Comparison of ENCODE assay signal across 2 cellular contexts in genomic region chr10:133375357-133376115, GRCh38.
TF ChIP-seq lines count a peak whose summit lies in the region.

No MANE protein-coding gene starts in this region.

TF ChIP-seq in HEK293, 187 proteins besides CTCF, POLR2A, EP300 and RAD21 (continues in another document):
- no peak for TF ChIP-seq ZNF561 (tag by site-specific recombination; IDR thresholded peaks at IDR 0.05; ENCODE audit: borderline replicate concordance)
- TF ChIP-seq ZNF843 (tag by site-specific recombination; IDR thresholded peaks at IDR 0.05), result peak; percentile 69
- no peak for TF ChIP-seq ZNF404 (tag by site-specific recombination; IDR thresholded peaks at IDR 0.05)
- no peak for TF ChIP-seq ZNF529 (tag by site-specific recombination; IDR thresholded peaks at IDR 0.05; ENCODE audit: insufficient replicate concordance)
- peak; percentile 31; the same call in 1 of the 2 replicates for TF ChIP-seq ZNF501 (tag by site-specific recombination; IDR thresholded peaks at IDR 0.05)
- TF ChIP-seq ZNF473 (tag by site-specific recombination; IDR thresholded peaks at IDR 0.05), result no peak
- no peak for TF ChIP-seq ZNF157 (tag by site-specific recombination; IDR thresholded peaks at IDR 0.05)
- no peak for TF ChIP-seq ZNF174 (tag by site-specific recombination; IDR thresholded peaks at IDR 0.05)
- TF ChIP-seq, protein P1, sequence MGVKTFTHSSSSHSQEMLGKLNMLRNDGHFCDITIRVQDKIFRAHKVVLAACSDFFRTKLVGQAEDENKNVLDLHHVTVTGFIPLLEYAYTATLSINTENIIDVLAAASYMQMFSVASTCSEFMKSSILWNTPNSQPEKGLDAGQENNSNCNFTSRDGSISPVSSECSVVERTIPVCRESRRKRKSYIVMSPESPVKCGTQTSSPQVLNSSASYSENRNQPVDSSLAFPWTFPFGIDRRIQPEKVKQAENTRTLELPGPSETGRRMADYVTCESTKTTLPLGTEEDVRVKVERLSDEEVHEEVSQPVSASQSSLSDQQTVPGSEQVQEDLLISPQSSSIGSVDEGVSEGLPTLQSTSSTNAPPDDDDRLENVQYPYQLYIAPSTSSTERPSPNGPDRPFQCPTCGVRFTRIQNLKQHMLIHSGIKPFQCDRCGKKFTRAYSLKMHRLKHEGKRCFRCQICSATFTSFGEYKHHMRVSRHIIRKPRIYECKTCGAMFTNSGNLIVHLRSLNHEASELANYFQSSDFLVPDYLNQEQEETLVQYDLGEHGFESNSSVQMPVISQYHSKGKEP (tag by site-specific recombination; IDR thresholded peaks at IDR 0.05), result peak; percentile 69; the same call in 1 of the 2 replicates
- TF ChIP-seq ZNF521 (tag by site-specific recombination; IDR thresholded peaks at IDR 0.05), result no peak
- TF ChIP-seq ZNF560 (tag by site-specific recombination; IDR thresholded peaks at IDR 0.05; ENCODE audit: borderline replicate concordance), result no peak
- peak; percentile 49; the same call in 1 of the 2 replicates for TF ChIP-seq ZNF76 (tag by site-specific recombination; IDR thresholded peaks at IDR 0.05; ENCODE audit: borderline replicate concordance, low read depth)
- TF ChIP-seq KLF8 (tag by site-specific recombination; IDR thresholded peaks at IDR 0.05), result no peak
- TF ChIP-seq ZNF776 (tag by site-specific recombination; IDR thresholded peaks at IDR 0.05; ENCODE audit: borderline replicate concordance), result no peak
- TF ChIP-seq HOXA7 (CRISPR knock-in tag; IDR thresholded peaks at IDR 0.05; ENCODE audit: borderline replicate concordance), result no peak
- no peak for TF ChIP-seq RBAK (tag by site-specific recombination; IDR thresholded peaks at IDR 0.05)
- TF ChIP-seq SP2 (tag by site-specific recombination; IDR thresholded peaks at IDR 0.05), result no peak
- TF ChIP-seq ZBTB7A (tag by site-specific recombination; IDR thresholded peaks at IDR 0.05; ENCODE audit: low read depth), result no peak
- TF ChIP-seq, protein P2, sequence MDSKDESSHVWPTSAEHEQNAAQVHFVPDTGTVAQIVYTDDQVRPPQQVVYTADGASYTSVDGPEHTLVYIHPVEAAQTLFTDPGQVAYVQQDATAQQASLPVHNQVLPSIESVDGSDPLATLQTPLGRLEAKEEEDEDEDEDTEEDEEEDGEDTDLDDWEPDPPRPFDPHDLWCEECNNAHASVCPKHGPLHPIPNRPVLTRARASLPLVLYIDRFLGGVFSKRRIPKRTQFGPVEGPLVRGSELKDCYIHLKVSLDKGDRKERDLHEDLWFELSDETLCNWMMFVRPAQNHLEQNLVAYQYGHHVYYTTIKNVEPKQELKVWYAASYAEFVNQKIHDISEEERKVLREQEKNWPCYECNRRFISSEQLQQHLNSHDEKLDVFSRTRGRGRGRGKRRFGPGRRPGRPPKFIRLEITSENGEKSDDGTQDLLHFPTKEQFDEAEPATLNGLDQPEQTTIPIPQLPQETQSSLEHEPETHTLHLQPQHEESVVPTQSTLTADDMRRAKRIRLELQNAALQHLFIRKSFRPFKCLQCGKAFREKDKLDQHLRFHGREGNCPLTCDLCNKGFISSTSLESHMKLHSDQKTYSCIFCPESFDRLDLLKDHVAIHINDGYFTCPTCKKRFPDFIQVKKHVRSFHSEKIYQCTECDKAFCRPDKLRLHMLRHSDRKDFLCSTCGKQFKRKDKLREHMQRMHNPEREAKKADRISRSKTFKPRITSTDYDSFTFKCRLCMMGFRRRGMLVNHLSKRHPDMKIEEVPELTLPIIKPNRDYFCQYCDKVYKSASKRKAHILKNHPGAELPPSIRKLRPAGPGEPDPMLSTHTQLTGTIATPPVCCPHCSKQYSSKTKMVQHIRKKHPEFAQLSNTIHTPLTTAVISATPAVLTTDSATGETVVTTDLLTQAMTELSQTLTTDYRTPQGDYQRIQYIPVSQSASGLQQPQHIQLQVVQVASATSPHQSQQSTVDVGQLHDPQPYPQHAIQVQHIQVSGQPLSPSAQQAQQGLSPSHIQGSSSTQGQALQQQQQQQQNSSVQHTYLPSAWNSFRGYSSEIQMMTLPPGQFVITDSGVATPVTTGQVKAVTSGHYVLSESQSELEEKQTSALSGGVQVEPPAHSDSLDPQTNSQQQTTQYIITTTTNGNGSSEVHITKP (tag by site-specific recombination; IDR thresholded peaks at IDR 0.05), result peak; percentile 74
- no peak for TF ChIP-seq ZNF16 (tag by site-specific recombination; IDR thresholded peaks at IDR 0.05; ENCODE audit: low read depth)
- no peak for TF ChIP-seq ZNF114 (tag by site-specific recombination; IDR thresholded peaks at IDR 0.05)
- no peak for TF ChIP-seq EGR2 (tag by site-specific recombination; IDR thresholded peaks at IDR 0.05; ENCODE audit: low read depth)
- TF ChIP-seq ZNF692 (tag by site-specific recombination; IDR thresholded peaks at IDR 0.05), result peak; percentile 67
- TF ChIP-seq ZNF175 (tag by site-specific recombination; IDR thresholded peaks at IDR 0.05), result no peak
- TF ChIP-seq ZEB2 (tag by site-specific recombination; IDR thresholded peaks at IDR 0.05), result peak; percentile 63; the same call in 1 of the 2 replicates
- TF ChIP-seq ZNF792 (tag by site-specific recombination; IDR thresholded peaks at IDR 0.05), result no peak
- TF ChIP-seq ZNF677 (tag by site-specific recombination; IDR thresholded peaks at IDR 0.05), result no peak
- no peak for TF ChIP-seq ZNF211 (tag by site-specific recombination; IDR thresholded peaks at IDR 0.05; ENCODE audit: low read depth)
- no peak for TF ChIP-seq ZFP37 (tag by site-specific recombination; IDR thresholded peaks at IDR 0.05)
- TF ChIP-seq KLF10 (tag by site-specific recombination; IDR thresholded peaks at IDR 0.05), result 0 out of 2 replicates have a peak, but pooled peaks have one; percentile 48
- TF ChIP-seq BCL11A (tag by site-specific recombination; IDR thresholded peaks at IDR 0.05; ENCODE audit: low read depth), result peak; percentile 38; the same call in 1 of the 2 replicates
- TF ChIP-seq PRDM1 (tag by site-specific recombination; IDR thresholded peaks at IDR 0.05), result no peak
- peak; percentile 100 for TF ChIP-seq ZIC2 (tag by site-specific recombination; IDR thresholded peaks at IDR 0.05)

TF ChIP-seq in H1, 55 proteins besides CTCF, POLR2A, EP300 and RAD21:
- no peak for TF ChIP-seq EZH2 (IDR thresholded peaks at IDR 0.05; ENCODE audit: low read depth, low read length, severe bottlenecking)
- TF ChIP-seq POLR2AphosphoS5 (IDR thresholded peaks at IDR 0.05; ENCODE audit: low read depth, low read length), result no peak
- no peak for TF ChIP-seq JUND (IDR thresholded peaks at IDR 0.05; ENCODE audit: low read length)
- TF ChIP-seq SRF (IDR thresholded peaks at IDR 0.05; ENCODE audit: low read depth, low read length), result no peak
